In genomic region chr1:15749399-15750291, GRCh38 we compare ENCODE assay signal across 18 cellular contexts. TPM values are rescaled to one million over a fixed set of nuclear protein-coding genes. Genes with fewer than 3 reads are reported as not detected.
A peak's percentile ranks its signal among the peaks of the same experiment; 100 is the strongest.
DNase-seq lines count a peak whose midpoint lies in the region; ATAC-seq and TF ChIP-seq lines count a peak whose summit lies in the region.
"Had no signal": no experiment of that assay in that cellular context is flagged by ENCODE, and none has a peak within 500 bp of the region (broad histone marks: within the 10 kb centered on the region; RNA-seq: fewer than 3 reads in every experiment).

No MANE protein-coding gene starts in this region.

- H3K9me3 ChIP-seq in SJCRH30 (replicated peaks), result no peaks in the 10 kb centered on the region

- H3K9me3 Mint-ChIP-seq in osteocyte (ENCODE audit: unreplicated experiment), result no peaks in the 10 kb centered on the region
- H3K9me3 Mint-ChIP-seq: activated naive CD4-positive, alpha-beta T cell treated with anti-CD3 and anti-CD28 coated beads, Interleukin-2, amount 50 U/mL, for 24 hours; immature natural killer cell; natural killer cell treated with Interleukin-12 subunit alpha and Interleukin-12 subunit beta and Interleukin-15 and Interleukin-18, amount 100 ng/mL, for 72 hours had no signal

- no peak overlapping the region for H3K4me3 Mint-ChIP-seq in osteocyte (ENCODE audit: unreplicated experiment)
- H3K4me3 Mint-ChIP-seq: activated naive CD4-positive, alpha-beta T cell treated with anti-CD3 and anti-CD28 coated beads, Interleukin-2, amount 50 U/mL, for 24 hours; immature natural killer cell; natural killer cell treated with Interleukin-12 subunit alpha and Interleukin-12 subunit beta and Interleukin-15 and Interleukin-18, amount 100 ng/mL, for 72 hours had no signal

- H3K27me3 ChIP-seq in SJCRH30, result no peaks in the 10 kb centered on the region
- H3K27me3 ChIP-seq in foreskin keratinocyte, result no peaks in the 10 kb centered on the region

- H3K4me1 Mint-ChIP-seq in osteocyte (ENCODE audit: unreplicated experiment), result peaks cover 49% of the 10 kb centered on the region
- H3K4me1 Mint-ChIP-seq: activated naive CD4-positive, alpha-beta T cell treated with anti-CD3 and anti-CD28 coated beads, Interleukin-2, amount 50 U/mL, for 24 hours; immature natural killer cell had no signal

- H3K27me3 Mint-ChIP-seq in osteocyte (ENCODE audit: unreplicated experiment), result no peaks in the 10 kb centered on the region

- H3K4me3 ChIP-seq in SJCRH30, result no peak overlapping the region

- no peaks in the 10 kb centered on the region for H3K36me3 Mint-ChIP-seq in osteocyte (ENCODE audit: unreplicated experiment)
- H3K36me3 Mint-ChIP-seq: activated naive CD4-positive, alpha-beta T cell treated with anti-CD3 and anti-CD28 coated beads, Interleukin-2, amount 50 U/mL, for 24 hours; immature natural killer cell; natural killer cell treated with Interleukin-12 subunit alpha and Interleukin-12 subunit beta and Interleukin-15 and Interleukin-18, amount 100 ng/mL, for 72 hours had no signal

- peaks cover 6% of the 10 kb centered on the region; the same call in 1 of the 2 replicates for H3K4me1 ChIP-seq in SJCRH30
- peaks cover 3% of the 10 kb centered on the region for H3K4me1 ChIP-seq in foreskin keratinocyte

- peak; percentile 67 for ATAC-seq in foreskin keratinocyte
- ATAC-seq in HG03354 (IDR thresholded peaks at IDR 0.05; ENCODE audit: poor library complexity, severe bottlenecking, unreplicated experiment), result no peak
- ATAC-seq: natural killer cell treated with Interleukin-12 subunit alpha and Interleukin-12 subunit beta and Interleukin-15 and Interleukin-18, amount 100 ng/mL, for 72 hours had no signal

- TF ChIP-seq CTCF in foreskin keratinocyte (conservative IDR thresholded peaks at IDR 0.05) (no peak), osteocyte (IDR thresholded peaks at IDR 0.05) (no peak)

- H3K27ac ChIP-seq in SJCRH30 (no peak overlapping the region), foreskin keratinocyte (no peak overlapping the region)

- DNase-seq in Daoy (ENCODE audit: low read depth) (peak; percentile 88), SJCRH30 (peak; percentile 42 to 51), foreskin keratinocyte (no peak), osteocyte (ENCODE audit: extremely low spot score, unreplicated experiment) (no peak), medulla oblongata (ENCODE audit: extremely low spot score) (no peak), OCI-M2 (lab: John Stamatoyannopoulos, UW; ENCODE audit: unreplicated experiment) (no peak)
- DNase-seq in stimulated activated CD4-positive, alpha-beta T cell treated with anti-CD3 and anti-CD28 coated beads, Interleukin-2, amount 100 ng/mL, for 24 hours, result no peak
- DNase-seq: DMS79, GOT3, immature natural killer cell, NCI-H1105, NCI-H446 had no signal

- H3K27ac Mint-ChIP-seq in osteocyte (ENCODE audit: unreplicated experiment), result peak overlapping the region; percentile 68
- H3K27ac Mint-ChIP-seq: activated naive CD4-positive, alpha-beta T cell treated with anti-CD3 and anti-CD28 coated beads, Interleukin-2, amount 50 U/mL, for 24 hours; immature natural killer cell; natural killer cell treated with Interleukin-12 subunit alpha and Interleukin-12 subunit beta and Interleukin-15 and Interleukin-18, amount 100 ng/mL, for 72 hours had no signal

- no peaks in the 10 kb centered on the region for H3K36me3 ChIP-seq in SJCRH30

RNA-seq across cellular contexts. Expression of gene TMEM82, which starts 7.3 kb away (rescaled TPM):
- not detected in 2 replicates for total RNA-seq in Daoy (2014; rRNA removed; shearing (Covaris generic))
- not detected in 2 replicates for total RNA-seq in SJCRH30 (2014; rRNA removed; shearing (Covaris generic))
- total RNA-seq in foreskin keratinocyte (not detected in 2 replicates), osteocyte (not detected in 2 replicates)
- polyA plus RNA-seq in foreskin keratinocyte, result not detected in 2 replicates
- total RNA-seq: activated CD8-positive, alpha-beta memory T cell treated with anti-CD3 and anti-CD28 coated beads for 36 hours; fibroblast of lung; natural killer cell treated with Interleukin-12 subunit alpha and Interleukin-12 subunit beta and Interleukin-15 and Interleukin-18, amount 100 ng/mL, for 72 hours; urinary bladder had no signal
- polyA plus RNA-seq: fibroblast of lung, immature natural killer cell, urinary bladder had no signal

RNA-seq across cellular contexts. Expression of gene FBLIM1, which starts 8.9 kb away (rescaled TPM):
- 42.1 and 59.7 TPM in 2 replicates for total RNA-seq in Daoy (2014; rRNA removed; shearing (Covaris generic))
- 6.7 and 9.0 TPM in 2 replicates for total RNA-seq in SJCRH30 (2014; rRNA removed; shearing (Covaris generic))
- total RNA-seq in foreskin keratinocyte, result 127 and 168 TPM in 2 replicates
- 99.3 and 122 TPM in 2 replicates for polyA plus RNA-seq in foreskin keratinocyte
- 149 and 156 TPM in 2 replicates for total RNA-seq in osteocyte
- total RNA-seq: activated CD8-positive, alpha-beta memory T cell treated with anti-CD3 and anti-CD28 coated beads for 36 hours; natural killer cell treated with Interleukin-12 subunit alpha and Interleukin-12 subunit beta and Interleukin-15 and Interleukin-18, amount 100 ng/mL, for 72 hours had no signal
- polyA plus RNA-seq: immature natural killer cell had no signal

RNA-seq across cellular contexts. Expression of gene SLC25A34, which starts 13.6 kb away (rescaled TPM):
- total RNA-seq in Daoy (2014; rRNA removed; shearing (Covaris generic)), result 0.39 and 0.40 TPM in 2 replicates
- 2.8 and 3.5 TPM in 2 replicates for total RNA-seq in SJCRH30 (2014; rRNA removed; shearing (Covaris generic))
- total RNA-seq in foreskin keratinocyte (0.35 and 0.44 TPM in 2 replicates), osteocyte (1.3 and 2.8 TPM in 2 replicates)
- 0.25 TPM in 2 replicates for polyA plus RNA-seq in foreskin keratinocyte
- polyA plus RNA-seq: immature natural killer cell had no signal

RNA-seq across cellular contexts. Expression of gene UQCRHL, which starts 57.8 kb away (rescaled TPM):
- total RNA-seq in Daoy (2014; rRNA removed; shearing (Covaris generic)), result 4.1 and 5.9 TPM in 2 replicates
- 8.5 and 8.6 TPM in 2 replicates for total RNA-seq in SJCRH30 (2014; rRNA removed; shearing (Covaris generic))
- 3.2 and 5.3 TPM in 2 replicates for total RNA-seq in foreskin keratinocyte
- polyA plus RNA-seq in foreskin keratinocyte, result 5.6 and 8.7 TPM in 2 replicates
- 1.5 and 1.6 TPM in 2 replicates for total RNA-seq in osteocyte

Comparison
In these comparisons a context has a peak if more than half of its experiments do, and no peak if none do; other contexts are left out.
1. DNase-seq: peak in Daoy (single experiment) and SJCRH30 (2 of 2); none in foreskin keratinocyte (0 of 2), osteocyte (single experiment), stimulated activated CD4-positive, alpha-beta T cell treated with anti-CD3 and anti-CD28 coated beads, Interleukin-2, amount 100 ng/mL, for 24 hours (0 of 2), medulla oblongata (single experiment) and OCI-M2 (single experiment).